ENCODE assay signal across 19 cellular contexts in the genomic region with DNA sequence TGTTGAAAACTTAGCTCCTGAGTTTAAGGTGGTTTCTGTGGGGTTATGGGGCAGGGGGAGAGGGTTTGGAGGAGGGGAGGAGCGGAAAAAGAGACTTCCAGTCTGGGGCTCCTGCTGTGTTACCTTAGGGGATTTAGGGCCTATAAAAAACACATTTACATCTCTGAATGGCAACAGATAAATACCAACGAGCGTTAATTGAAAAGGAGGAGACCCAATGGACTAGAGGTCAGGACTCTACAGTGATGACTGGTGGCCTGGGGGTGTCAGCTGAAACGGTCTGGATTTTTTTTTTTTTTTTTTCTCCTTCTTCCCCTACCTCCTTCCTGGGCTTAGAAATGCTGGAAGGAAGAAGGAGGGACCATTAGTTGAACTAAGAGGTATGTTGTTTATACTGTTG.
"Had no signal": no experiment of that assay in that cellular context is flagged by ENCODE, and none has a peak within 500 bp of the region (broad histone marks: within the 10 kb centered on the region; RNA-seq: fewer than 3 reads in every experiment).

No MANE protein-coding gene starts in this region.

- H3K27ac ChIP-seq: brain microvascular endothelial cell, coronary artery, foreskin keratinocyte, left ventricle myocardium inferior, thoracic aorta, upper lobe of right lung had no signal

- H3K4me3 Mint-ChIP-seq: central memory CD8-positive, alpha-beta T cell; stimulated activated effector memory CD8-positive, alpha-beta T cell treated with anti-CD3 and anti-CD28 coated beads, Interleukin-12 subunit alpha, Interleukin-12 subunit beta, amount 100 ng/mL, for 72 hours had no signal

- DNase-seq: activated CD4-positive, alpha-beta T cell treated with anti-CD3 and anti-CD28 coated beads, Interleukin-2, amount 50 U/mL, for 1 hour; activated CD4-positive, CD25-positive, alpha-beta regulatory T cell; activated CD8-positive, alpha-beta memory T cell treated with anti-CD3 and anti-CD28 coated beads for 24 hours; activated naive CD4-positive, alpha-beta T cell treated with Interleukin-2 at 50 U/mL for 16 hours; anterior cingulate cortex; brain microvascular endothelial cell; foreskin keratinocyte; kidney; left ventricle myocardium inferior; naive thymus-derived CD8-positive, alpha-beta T cell; nucleus accumbens; posterior cingulate gyrus; retina; stimulated activated CD4-positive, alpha-beta T cell treated with anti-CD3 and anti-CD28 coated beads, Interleukin-12 subunit alpha, Interleukin-12 subunit beta, amount 100 ng/mL, for 4 hours; upper lobe of right lung had no signal

- H3K9me3 ChIP-seq: left ventricle myocardium inferior, thoracic aorta, upper lobe of right lung had no signal

- H3K27me3 Mint-ChIP-seq: central memory CD8-positive, alpha-beta T cell had no signal

- H3K27ac Mint-ChIP-seq: naive thymus-derived CD8-positive, alpha-beta T cell; stimulated activated effector memory CD8-positive, alpha-beta T cell treated with anti-CD3 and anti-CD28 coated beads, Interleukin-12 subunit alpha, Interleukin-12 subunit beta, amount 100 ng/mL, for 72 hours had no signal

- H3K4me1 ChIP-seq: foreskin keratinocyte had no signal

- H3K9me3 Mint-ChIP-seq: central memory CD8-positive, alpha-beta T cell; naive thymus-derived CD8-positive, alpha-beta T cell; stimulated activated effector memory CD8-positive, alpha-beta T cell treated with anti-CD3 and anti-CD28 coated beads, Interleukin-12 subunit alpha, Interleukin-12 subunit beta, amount 100 ng/mL, for 72 hours had no signal

- H3K4me3 ChIP-seq: coronary artery, left ventricle myocardium inferior, thoracic aorta, upper lobe of right lung had no signal

- H3K27me3 ChIP-seq: brain microvascular endothelial cell, foreskin keratinocyte, upper lobe of right lung had no signal

- H3K36me3 ChIP-seq: brain microvascular endothelial cell, left ventricle myocardium inferior, thoracic aorta, upper lobe of right lung had no signal

- H3K36me3 Mint-ChIP-seq: naive thymus-derived CD8-positive, alpha-beta T cell; stimulated activated effector memory CD8-positive, alpha-beta T cell treated with anti-CD3 and anti-CD28 coated beads, Interleukin-12 subunit alpha, Interleukin-12 subunit beta, amount 100 ng/mL, for 72 hours had no signal
